ENCODE assay signal across 17 cellular contexts in the genomic region with DNA sequence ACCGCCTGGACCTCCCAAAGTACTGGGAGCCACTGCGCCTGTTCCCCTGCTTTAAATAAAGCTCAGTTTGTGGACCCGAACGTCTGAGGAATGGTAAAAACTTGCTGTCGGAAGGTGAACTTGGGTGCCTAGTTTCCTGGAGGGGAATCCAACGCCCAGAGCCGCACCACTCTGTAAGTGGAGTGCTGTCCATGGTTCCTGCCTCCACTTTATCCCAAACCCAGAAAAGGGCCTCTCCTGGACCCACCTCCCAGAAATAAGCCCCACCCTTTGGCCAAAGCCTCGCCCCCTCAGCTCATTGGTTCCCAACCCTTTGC. TPM values are rescaled to one million over a fixed set of nuclear protein-coding genes. Genes with fewer than 3 reads are reported as not detected.
DNase-seq lines count a peak whose midpoint lies in the region; ATAC-seq and TF ChIP-seq lines count a peak whose summit lies in the region.
"Had no signal": no experiment of that assay in that cellular context is flagged by ENCODE, and none has a peak within 500 bp of the region (broad histone marks: within the 10 kb centered on the region; RNA-seq: fewer than 3 reads in every experiment).

No MANE protein-coding gene starts in this region.

- no peak overlapping the region for H3K27ac Mint-ChIP-seq in CD4-positive, alpha-beta T cell
- peak overlapping the region in 2 of 3 donors; percentile 13 to 43 for H3K27ac Mint-ChIP-seq in IgD-negative memory B cell
- H3K27ac Mint-ChIP-seq in endothelial cell (ENCODE audit: unreplicated experiment) = no peak overlapping the region

- CTCF ChIA-PET in CD4-positive, alpha-beta T cell (lab: Charles Lee) = interaction anchor here (1.1 to 1.9 kb wide), 3 partner anchors 27 to 54 kb away, joined by 3 to 11 read pairs (median 5); partner anchors contain the start of gene MRPL34

- no peak overlapping the region for H3K27ac ChIP-seq in CD4-positive, alpha-beta T cell (ENCODE audit: low read depth, low read length)
- no peak overlapping the region for H3K27ac ChIP-seq in neuronal stem cell (replicated peaks; ENCODE audit: low read length)
- H3K27ac ChIP-seq in substantia nigra (ENCODE audit: low read depth, low read length, poor library complexity, severe bottlenecking) = no peak overlapping the region
- H3K27ac ChIP-seq in thyroid gland = no peak overlapping the region
- H3K27ac ChIP-seq: GM23248, SJCRH30 had no signal

- DNase-seq in CD4-positive, alpha-beta T cell = no peak
- DNase-seq in endothelial cell (ENCODE audit: low spot score) (no peak), neuronal stem cell (ENCODE audit: low spot score) (no peak), substantia nigra (lab: John Stamatoyannopoulos, UW) (no peak), thyroid gland (no peak), NCI-H1092 (lab: John Stamatoyannopoulos, UW) (no peak)
- DNase-seq: Calu3, KG1, NCI-H1105, NCI-H2227 treated with DMSO at 0.1 percent for 48 hours, NCI-H510A, NCI-H748 treated with DMSO at 0.1 percent for 48 hours had no signal

- H3K14ac ChIP-seq in neuronal stem cell (ENCODE audit: low read length) = no peak overlapping the region

- no peak overlapping the region for H3K18ac ChIP-seq in neuronal stem cell (ENCODE audit: low read length)

- H3K27me3 ChIP-seq in CD4-positive, alpha-beta T cell (ENCODE audit: control insufficient read depth, insufficient read depth, low read length) = no peaks in the 10 kb centered on the region
- H3K27me3 ChIP-seq in neuronal stem cell (ENCODE audit: control insufficient read depth in 3 of 3, insufficient read depth in 3 of 3, low read depth in 1 of 3, low read length in 3 of 3) (peaks cover 0 to 7% (median 0%) of the 10 kb centered on the region in 3 experiments), thyroid gland (no peaks in the 10 kb centered on the region)
- H3K27me3 ChIP-seq: SJCRH30 had no signal

- H4K8ac ChIP-seq in neuronal stem cell (ENCODE audit: low read depth, low read length) = no peak overlapping the region

- no peak overlapping the region for H2AK5ac ChIP-seq in neuronal stem cell (ENCODE audit: low read depth, low read length)

- no peak overlapping the region for H3K23ac ChIP-seq in neuronal stem cell (ENCODE audit: low read depth, low read length, poor library complexity)

- WGBS in neuronal stem cell (ENCODE audit: extremely low coverage in 2 of 2, insufficient read length in 2 of 2, insufficient replicate concordance in 1 of 2), 2 donors = no CpG with 5 or more reads among the region's 8 CpGs
- 85 to 92% methylated on average over 8 of the region's 8 CpGs for WGBS in thyroid gland, 2 donors

- H3K9ac ChIP-seq in neuronal stem cell (ENCODE audit: low read depth, low read length, poor library complexity) = no peak overlapping the region
- H3K9ac ChIP-seq: GM23248 had no signal

- no peaks in the 10 kb centered on the region for H3K27me3 Mint-ChIP-seq in CD4-positive, alpha-beta T cell
- H3K27me3 Mint-ChIP-seq in IgD-negative memory B cell (peaks cover 20% of the 10 kb centered on the region), endothelial cell (ENCODE audit: unreplicated experiment) (peaks cover 19% of the 10 kb centered on the region)
- H3K27me3 Mint-ChIP-seq: CD8-positive, alpha-beta memory T cell had no signal

- intact Hi-C loops in CD4-positive, alpha-beta T cell (cut with DNase I, micrococcal nuclease) = no loop called here
- intact Hi-C loops in thyroid gland (cut with DNase I) = no loop called here

- H2BK120ac ChIP-seq in neuronal stem cell (ENCODE audit: low read depth, low read length) = no peak overlapping the region

- H3K9me3 ChIP-seq in CD4-positive, alpha-beta T cell (ENCODE audit: control insufficient read depth, low read length) = no peaks in the 10 kb centered on the region
- peaks cover 3 to 8% of the 10 kb centered on the region in 2 donors for H3K9me3 ChIP-seq in neuronal stem cell (replicated peaks in 1 of 2; ENCODE audit: control insufficient read depth in 2 of 2, insufficient read depth in 1 of 2, low read depth in 1 of 2, low read length in 2 of 2)
- H3K9me3 ChIP-seq in thyroid gland = no peaks in the 10 kb centered on the region
- H3K9me3 ChIP-seq: SJCRH30 had no signal

- H2BK5ac ChIP-seq in neuronal stem cell (ENCODE audit: low read length) = peak overlapping the region; percentile 26

- H3K4ac ChIP-seq in neuronal stem cell (ENCODE audit: low read length) = no peak overlapping the region

- H3K36me3 Mint-ChIP-seq in CD4-positive, alpha-beta T cell (ENCODE audit: low read depth) = peaks cover 13% of the 10 kb centered on the region
- no peaks in the 10 kb centered on the region for H3K36me3 Mint-ChIP-seq in IgD-negative memory B cell
- H3K36me3 Mint-ChIP-seq in endothelial cell (ENCODE audit: low read depth, unreplicated experiment) = peaks cover 17% of the 10 kb centered on the region

- TF ChIP-seq POLR2A in thyroid gland (IDR thresholded peaks at IDR 0.05) = no peak

- H3K4me1 Mint-ChIP-seq in CD4-positive, alpha-beta T cell (ENCODE audit: low read depth) = peaks cover 43% of the 10 kb centered on the region
- H3K4me1 Mint-ChIP-seq in IgD-negative memory B cell (peaks cover 11 to 18% (median 13%) of the 10 kb centered on the region in 3 donors), endothelial cell (ENCODE audit: unreplicated experiment) (peaks cover 11% of the 10 kb centered on the region)

- no peak overlapping the region for H3K4me3 ChIP-seq in neuronal stem cell (ENCODE audit: low read length in 2 of 2)
- H3K4me3 ChIP-seq in thyroid gland (replicated peaks in 1 of 3) = no peak overlapping the region
- H3K4me3 ChIP-seq: GM23248, SJCRH30 had no signal

- H3K36me3 ChIP-seq in neuronal stem cell (replicated peaks in 1 of 2; ENCODE audit: control insufficient read depth in 2 of 2, insufficient read depth in 2 of 2, low read length in 2 of 2) (peaks cover 21 to 35% of the 10 kb centered on the region in 2 donors), thyroid gland (no peaks in the 10 kb centered on the region)
- H3K36me3 ChIP-seq: SJCRH30 had no signal

- no peak for ATAC-seq in CD4-positive, alpha-beta T cell (ENCODE audit: poor library complexity)
- ATAC-seq: Panc1 had no signal

- no peaks in the 10 kb centered on the region for H3K9me3 Mint-ChIP-seq in CD4-positive, alpha-beta T cell
- no peaks in the 10 kb centered on the region for H3K9me3 Mint-ChIP-seq in IgD-negative memory B cell
- H3K9me3 Mint-ChIP-seq in endothelial cell (ENCODE audit: unreplicated experiment) = no peaks in the 10 kb centered on the region
- H3K9me3 Mint-ChIP-seq: CD8-positive, alpha-beta memory T cell had no signal

- H4K91ac ChIP-seq in neuronal stem cell (ENCODE audit: low read depth, low read length, poor library complexity) = no peak overlapping the region

- TF ChIP-seq CTCF in CD4-positive, alpha-beta T cell (IDR thresholded peaks at IDR 0.05) = no peak
- TF ChIP-seq CTCF in endothelial cell (IDR thresholded peaks at IDR 0.05; ENCODE audit: unreplicated experiment) (no peak), thyroid gland (IDR thresholded peaks at IDR 0.05) (no peak)

- H3K79me1 ChIP-seq in neuronal stem cell (ENCODE audit: low read depth, low read length) = peaks cover 4% of the 10 kb centered on the region

- no peak overlapping the region for H2AFZ ChIP-seq in neuronal stem cell (ENCODE audit: low read length)
- H2AFZ ChIP-seq: GM23248 had no signal

- H3K4me3 Mint-ChIP-seq in CD4-positive, alpha-beta T cell = peak overlapping the region; percentile 74
- H3K4me3 Mint-ChIP-seq in IgD-negative memory B cell (peak overlapping the region in 1 of 4 donors; percentile 41), endothelial cell (ENCODE audit: unreplicated experiment) (peak overlapping the region; percentile 23)

- H3K4me1 ChIP-seq in neuronal stem cell (ENCODE audit: control insufficient read depth in 2 of 2, insufficient read depth in 1 of 2, low read depth in 1 of 2, low read length in 2 of 2) (peaks cover 6 to 18% of the 10 kb centered on the region in 2 donors), thyroid gland (peaks cover 22 to 41% of the 10 kb centered on the region in 2 donors)

- POLR2A ChIA-PET in CD4-positive, alpha-beta T cell (lab: Charles Lee) = interaction anchor here (1.5 to 4.0 kb wide), 4 partner anchors 11 to 40 kb away, joined by 5 to 27 read pairs (median 9); partner anchors contain the start of genes DDA1 and MRPL34

- H2BK12ac ChIP-seq in neuronal stem cell (ENCODE audit: low read length) = no peak overlapping the region

- no peak overlapping the region for H3K4me2 ChIP-seq in neuronal stem cell (ENCODE audit: insufficient read depth, low read length, poor library complexity, severe bottlenecking)

- no peak overlapping the region for H2BK15ac ChIP-seq in neuronal stem cell (ENCODE audit: low read length)

RNA-seq across cellular contexts. Expression of gene ANO8, which starts 2.3 kb away (rescaled TPM):
- total RNA-seq in CD4-positive, alpha-beta T cell = 10 to 100 TPM; 15.3 TPM
- polyA plus RNA-seq in IgD-negative memory B cell = not detected
- 19.0 TPM for total RNA-seq in endothelial cell (ENCODE audit: unreplicated experiment)
- polyA plus RNA-seq in neuronal stem cell (2013, experiment 1 of 2) = 12.9 TPM
- polyA plus RNA-seq in neuronal stem cell (2013, experiment 2 of 2) = 13.2 TPM
- 10 to 100 TPM in 1 of 4 donors, 1 to 10 TPM in 3; 5.0 to 10.9 (median 5.9) TPM for total RNA-seq in thyroid gland

RNA-seq across cellular contexts. Expression of gene GTPBP3, which starts 5.0 kb away (rescaled TPM):
- total RNA-seq in CD4-positive, alpha-beta T cell = 10 to 100 TPM; 21.2 to 24.0 TPM
- 11.1 TPM for polyA plus RNA-seq in IgD-negative memory B cell
- total RNA-seq in endothelial cell (ENCODE audit: unreplicated experiment) = 27.3 TPM
- polyA plus RNA-seq in neuronal stem cell (2013, experiment 1 of 2) = 27.4 TPM
- 27.5 TPM for polyA plus RNA-seq in neuronal stem cell (2013, experiment 2 of 2)
- total RNA-seq in thyroid gland = 10 to 100 TPM; 17.7 to 21.8 (median 19.6) TPM

RNA-seq across cellular contexts. Expression of gene DDA1, which starts 23.0 kb away (rescaled TPM):
- total RNA-seq in CD4-positive, alpha-beta T cell = 10 to 100 TPM; 41.4 to 43.4 TPM
- polyA plus RNA-seq in IgD-negative memory B cell = 38.6 TPM
- total RNA-seq in endothelial cell (ENCODE audit: unreplicated experiment) (44.7 TPM), thyroid gland (10 to 100 TPM; 14.5 to 40.4 (median 20.1) TPM)
- 78.2 TPM for polyA plus RNA-seq in neuronal stem cell (2013, experiment 1 of 2)
- 78.5 TPM for polyA plus RNA-seq in neuronal stem cell (2013, experiment 2 of 2)

RNA-seq across cellular contexts. Expression of gene MRPL34, which starts 26.6 kb away (rescaled TPM):
- 10 to 100 TPM; 28.4 to 28.7 TPM for total RNA-seq in CD4-positive, alpha-beta T cell
- polyA plus RNA-seq in IgD-negative memory B cell = 218 TPM
- total RNA-seq in endothelial cell (ENCODE audit: unreplicated experiment) (60.2 TPM), thyroid gland (100 to 1,000 TPM in 3 of 4 donors, 10 to 100 TPM in 1; 95.8 to 311 (median 149) TPM)
- polyA plus RNA-seq in neuronal stem cell (2013, experiment 1 of 2) = 60.1 TPM
- 60.9 TPM for polyA plus RNA-seq in neuronal stem cell (2013, experiment 2 of 2)

RNA-seq across cellular contexts. Expression of gene ABHD8, which starts 29.1 kb away (rescaled TPM):
- 1 to 10 TPM; 4.4 to 4.6 TPM for total RNA-seq in CD4-positive, alpha-beta T cell
- polyA plus RNA-seq in IgD-negative memory B cell = 8.5 TPM
- 8.9 TPM for total RNA-seq in endothelial cell (ENCODE audit: unreplicated experiment)
- 10.9 TPM for polyA plus RNA-seq in neuronal stem cell (2013, experiment 1 of 2)
- 10.5 TPM for polyA plus RNA-seq in neuronal stem cell (2013, experiment 2 of 2)
- 10 to 100 TPM; 14.4 to 31.2 (median 23.3) TPM for total RNA-seq in thyroid gland

Comparison
In these comparisons a context has a peak if more than half of its experiments do, and no peak if none do; other contexts are left out.
1. H3K27ac Mint-ChIP-seq: peak in IgD-negative memory B cell (2 of 3); none in CD4-positive, alpha-beta T cell (single experiment) and endothelial cell (single experiment).